Comparison of ENCODE assay signal across 8 cellular contexts in the genomic region with DNA sequence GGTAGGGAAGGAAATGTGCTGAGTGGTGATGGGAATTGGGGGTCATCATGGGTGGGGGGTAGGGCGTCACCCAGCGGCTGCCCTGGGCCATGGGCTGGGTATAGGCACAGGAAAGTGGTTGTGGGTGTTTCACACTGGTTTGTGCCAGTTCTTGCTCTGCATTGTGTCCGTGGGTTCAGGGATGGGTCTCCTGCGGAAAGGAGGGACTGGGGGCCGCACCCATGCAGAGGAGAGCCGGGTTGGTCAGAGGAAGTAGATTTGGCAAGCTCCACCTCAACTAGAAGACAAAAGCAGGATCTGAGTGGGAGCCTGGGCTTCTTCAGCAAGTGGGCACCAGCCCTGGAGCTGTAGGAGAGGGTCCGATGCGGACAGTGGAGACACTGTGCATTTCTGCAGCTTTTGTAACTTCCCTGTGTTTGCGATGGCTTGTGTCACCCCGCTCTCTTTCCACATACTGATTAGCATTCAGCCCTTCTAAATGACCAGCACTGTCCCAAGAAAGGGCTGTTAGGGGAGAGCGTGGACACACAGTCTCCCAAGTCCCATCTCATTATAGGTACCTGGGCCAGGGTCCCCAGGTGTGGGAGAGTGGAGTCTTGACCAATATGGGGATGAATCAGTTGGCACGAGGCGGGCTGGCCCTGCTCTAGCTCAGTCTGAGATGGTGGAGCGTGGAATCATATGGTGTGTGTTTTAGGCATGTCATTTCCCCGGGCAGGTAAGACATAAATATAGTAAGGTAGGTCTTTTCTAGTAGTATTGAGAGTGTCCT.
DNase-seq lines count a peak whose midpoint lies in the region; ATAC-seq, FAIRE-seq and TF ChIP-seq lines count a peak whose summit lies in the region.

No MANE protein-coding gene starts in this region.

- no peak for DNase-seq in GM18507 (ENCODE audit: extremely low spot score, insufficient read length, low read depth)
- DNase-seq in Panc1 (ENCODE audit: low read depth, low spot score), result no peak
- DNase-seq in activated CD4-positive, CD25-positive, alpha-beta regulatory T cell treated with anti-CD3 and anti-CD28 coated beads, Interleukin-2, amount 50 U/mL, for 72 hours, result no peak
- DNase-seq in middle frontal gyrus (ENCODE audit: extremely low spot score, low spot score), result no peak

- H3K27ac ChIP-seq in Panc1 (ENCODE audit: low read length), result peak overlapping the region; percentile 96
- peak overlapping the region; percentile 25 to 100 (median 98) for H3K27ac ChIP-seq in skin epidermis

- peaks cover 3% of the 10 kb centered on the region; the same call in 1 of the 2 replicates for H3K36me3 ChIP-seq in Panc1 (ENCODE audit: control insufficient read depth, insufficient read depth, low read length)

- ATAC-seq in Panc1 (0 out of 2 replicates have a peak, but pooled peaks have one; percentile 9), esophagus mucosa (peak; percentile 20), HG02973 (IDR thresholded peaks at IDR 0.05; ENCODE audit: unreplicated experiment) (no peak), GM19467 (IDR thresholded peaks at IDR 0.05; ENCODE audit: unreplicated experiment) (no peak)

- H3K9me3 ChIP-seq in Panc1 (ENCODE audit: control insufficient read depth, insufficient read depth, low read depth, low read length), result no peaks in the 10 kb centered on the region

- H3K4me1 ChIP-seq in Panc1 (ENCODE audit: control insufficient read depth, insufficient read depth, low read length), result peaks cover 67% of the 10 kb centered on the region

- peak; percentile 50 for FAIRE-seq in GM18507 (lab: Jason Lieb, UNC)

- no peaks in the 10 kb centered on the region for H3K27me3 ChIP-seq in Panc1 (ENCODE audit: control insufficient read depth, insufficient read depth, low read length)

- POLR2A ChIA-PET in Panc1 (lab: Charles Lee), result no interaction called here

- TSS peak; percentile 98 for BruUV-seq in Panc1 (replicated peaks; lab: Mats Ljungman, UMichigan)

- in situ Hi-C loops in Panc1 (cut with HindIII; ENCODE audit: low pct_unique_long_range_greater_than_20kb, low sequenced_read_pairs), result no loop called here

- H3K4me3 ChIP-seq in Panc1 (ENCODE audit: low read depth in 2 of 2, low read length in 2 of 2) (peak overlapping the region; percentile 87 to 93), skin epidermis (peak overlapping the region; percentile 73 to 95 (median 90))

- CTCF ChIA-PET in Panc1 (lab: Charles Lee), result no interaction called here

- intact Hi-C loops in Panc1 (cut with micrococcal nuclease; ENCODE audit: unreplicated experiment), result loop anchor here (5.0 kb wide), 1 partner anchor 38 kb away; no protein-coding TSS in a partner anchor

- TF ChIP-seq CTCF in Panc1 (IDR thresholded peaks at IDR 0.05), result no peak

Comparison
In these comparisons a context has a peak if more than half of its experiments do, and no peak if none do; other contexts are left out.
1. ATAC-seq: peak in Panc1 (single experiment) and esophagus mucosa (single experiment); none in HG02973 (single experiment) and GM19467 (single experiment).